19 cellular contexts compared by ENCODE assay signal in the genomic region with DNA sequence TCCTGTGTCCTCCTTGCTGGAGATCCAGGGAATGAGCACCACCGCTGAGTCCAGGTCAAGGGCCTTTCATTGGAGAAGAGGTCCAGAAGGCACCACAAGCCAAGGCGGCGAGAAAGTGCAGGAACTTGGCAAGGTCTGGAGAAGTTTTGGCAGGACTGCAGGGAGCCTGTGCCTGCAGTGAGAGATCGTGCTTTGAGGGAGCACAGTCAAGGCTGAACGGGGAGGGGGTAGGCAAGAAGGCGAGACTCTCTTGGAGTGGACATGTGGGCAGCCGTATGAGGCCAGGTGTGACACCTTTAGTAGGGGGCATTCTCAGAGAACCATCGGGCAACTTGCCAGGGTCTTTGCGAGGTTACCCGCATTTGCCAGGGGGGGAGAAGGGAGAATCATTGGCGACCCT. TPM values are rescaled to one million over a fixed set of nuclear protein-coding genes. Genes with fewer than 3 reads are reported as not detected.
DNase-seq lines count a peak whose midpoint lies in the region; ATAC-seq and TF ChIP-seq lines count a peak whose summit lies in the region.
"Had no signal": no experiment of that assay in that cellular context is flagged by ENCODE, and none has a peak within 500 bp of the region (broad histone marks: within the 10 kb centered on the region; RNA-seq: fewer than 3 reads in every experiment).

No MANE protein-coding gene starts in this region.

- H3K4me2 ChIP-seq in neuronal stem cell (ENCODE audit: insufficient read depth, low read length, poor library complexity, severe bottlenecking): no peak overlapping the region
- H3K4me2 ChIP-seq: KMS-11 had no signal

- H3K14ac ChIP-seq in neuronal stem cell (ENCODE audit: low read length): peak overlapping the region; percentile 57

- POLR2A ChIA-PET in WTC11 (lab: Charles Lee): no interaction called here

- H3K4me1 ChIP-seq in right atrium auricular region: peaks cover 0 to 66% of the 10 kb centered on the region in 2 donors
- peaks cover 12 to 13% of the 10 kb centered on the region in 2 donors for H3K4me1 ChIP-seq in neuronal stem cell (ENCODE audit: control insufficient read depth in 2 of 2, insufficient read depth in 1 of 2, low read depth in 1 of 2, low read length in 2 of 2)
- H3K4me1 ChIP-seq: SJSA1 had no signal

- H3K79me1 ChIP-seq in neuronal stem cell (ENCODE audit: low read depth, low read length): no peaks in the 10 kb centered on the region

- no peak overlapping the region for H3K4me3 Mint-ChIP-seq in WTC11
- H3K4me3 Mint-ChIP-seq: HFFc6 had no signal

- H3K9ac ChIP-seq in neuronal stem cell (ENCODE audit: low read depth, low read length, poor library complexity): no peak overlapping the region
- H3K9ac ChIP-seq: KMS-11 had no signal

- no peak overlapping the region for H2BK12ac ChIP-seq in neuronal stem cell (ENCODE audit: low read length)

- no peaks in the 10 kb centered on the region for H3K27me3 Mint-ChIP-seq in WTC11 (ENCODE audit: low read depth)

- H3K27ac Mint-ChIP-seq in WTC11: 0 out of 2 replicates have a peak overlapping the region, but pooled peaks have one; percentile 8
- H3K27ac Mint-ChIP-seq: HFFc6 had no signal

- no peak overlapping the region for H2BK120ac ChIP-seq in neuronal stem cell (ENCODE audit: low read depth, low read length)

- no peak overlapping the region for H2AFZ ChIP-seq in neuronal stem cell (ENCODE audit: low read length)

- no CpG with 5 or more reads among the region's 11 CpGs for WGBS in neuronal stem cell (ENCODE audit: extremely low coverage in 2 of 2, insufficient read length in 2 of 2, insufficient replicate concordance in 1 of 2), 2 donors

- no peak overlapping the region for H3K23ac ChIP-seq in neuronal stem cell (ENCODE audit: low read depth, low read length, poor library complexity)

- H4K91ac ChIP-seq in neuronal stem cell (ENCODE audit: low read depth, low read length, poor library complexity): peak overlapping the region; percentile 1

- H4K8ac ChIP-seq in neuronal stem cell (ENCODE audit: low read depth, low read length): no peak overlapping the region

- no peaks in the 10 kb centered on the region for H3K9me3 Mint-ChIP-seq in WTC11
- H3K9me3 Mint-ChIP-seq: HFFc6 had no signal

- DNase-seq in WTC11 (ENCODE audit: low spot score): no peak
- DNase-seq in right atrium auricular region (ENCODE audit: low spot score): peak; percentile 60
- DNase-seq in neuronal stem cell (ENCODE audit: low spot score): no peak
- DNase-seq in activated T-cell treated with anti-CD3 and anti-CD28 coated beads for 4 hours: no peak
- DNase-seq in stimulated activated CD4-positive, alpha-beta T cell treated with anti-CD3 and anti-CD28 coated beads, Interleukin-12 subunit alpha, Interleukin-12 subunit beta, amount 100 ng/mL, for 4 hours: no peak
- no peak for DNase-seq in activated naive CD4-positive, alpha-beta T cell treated with anti-CD3 and anti-CD28 coated beads, Interleukin-2, amount 50 U/mL, for 16 hours
- DNase-seq: DMS 273 treated with DMSO at 0.1 percent for 48 hours; GF-D8; HFFc6; NCI-H1048; NCI-H2107; NCI-H226; NCI-H526; NK-92 treated with Interleukin-12 subunit alpha and Interleukin-12 subunit beta, amount 100 ng/mL, for 24 hours; RPMI8226 had no signal

- H2BK5ac ChIP-seq in neuronal stem cell (ENCODE audit: low read length): peak overlapping the region; percentile 11

- no peaks in the 10 kb centered on the region for H3K36me3 Mint-ChIP-seq in WTC11

- peaks cover 43% of the 10 kb centered on the region for H3K4me1 Mint-ChIP-seq in WTC11

- no peak overlapping the region for H3K4ac ChIP-seq in neuronal stem cell (ENCODE audit: low read length)

- CTCF ChIA-PET in WTC11 (lab: Charles Lee): interaction anchor here (1.3 to 11.4 kb wide), 10 partner anchors 9 to 100 kb away, joined by 3 to 174 read pairs (median 6); partner anchors contain the start of gene LRRC10B

- ATAC-seq in WTC11: no peak
- no peak for ATAC-seq in GM21447 (IDR thresholded peaks at IDR 0.05; ENCODE audit: unreplicated experiment)

- H3K36me3 ChIP-seq in right atrium auricular region (no peaks in the 10 kb centered on the region), neuronal stem cell (replicated peaks in 1 of 2; ENCODE audit: control insufficient read depth in 2 of 2, insufficient read depth in 2 of 2, low read length in 2 of 2) (no peaks in the 10 kb centered on the region)
- H3K36me3 ChIP-seq: SJSA1 had no signal

- H2BK15ac ChIP-seq in neuronal stem cell (ENCODE audit: low read length): peak overlapping the region; percentile 43

- H3K27ac ChIP-seq in C4-2B: peak overlapping the region; percentile 63
- no peak overlapping the region for H3K27ac ChIP-seq in right atrium auricular region
- H3K27ac ChIP-seq in neuronal stem cell (replicated peaks; ENCODE audit: low read length): no peak overlapping the region
- H3K27ac ChIP-seq: KMS-11, SJSA1 had no signal

- no peak overlapping the region for H2AK5ac ChIP-seq in neuronal stem cell (ENCODE audit: low read depth, low read length)

- H3K18ac ChIP-seq in neuronal stem cell (ENCODE audit: low read length): peak overlapping the region; percentile 65

- H3K27me3 ChIP-seq in right atrium auricular region: no peaks in the 10 kb centered on the region
- peaks cover 0 to 14% (median 0%) of the 10 kb centered on the region in 3 experiments for H3K27me3 ChIP-seq in neuronal stem cell (ENCODE audit: control insufficient read depth in 3 of 3, insufficient read depth in 3 of 3, low read depth in 1 of 3, low read length in 3 of 3)

- TF ChIP-seq CTCF in C4-2B (conservative IDR thresholded peaks at IDR 0.05): no peak
- TF ChIP-seq CTCF in WTC11 (IDR thresholded peaks at IDR 0.05): no peak
- no peak for TF ChIP-seq CTCF in right atrium auricular region (IDR thresholded peaks at IDR 0.05)

- no peaks in the 10 kb centered on the region for H3K9me3 ChIP-seq in right atrium auricular region
- H3K9me3 ChIP-seq in neuronal stem cell (replicated peaks in 1 of 2; ENCODE audit: control insufficient read depth in 2 of 2, insufficient read depth in 1 of 2, low read depth in 1 of 2, low read length in 2 of 2): peaks cover 0 to 3% of the 10 kb centered on the region in 2 donors

- no peak overlapping the region for H3K4me3 ChIP-seq in right atrium auricular region
- H3K4me3 ChIP-seq in neuronal stem cell (ENCODE audit: low read length in 2 of 2): no peak overlapping the region
- H3K4me3 ChIP-seq: SJSA1 had no signal

TF ChIP-seq in WTC11, 78 proteins besides CTCF, POLR2A, EP300 and RAD21 (continues in another document):
- TF ChIP-seq, protein P1, sequence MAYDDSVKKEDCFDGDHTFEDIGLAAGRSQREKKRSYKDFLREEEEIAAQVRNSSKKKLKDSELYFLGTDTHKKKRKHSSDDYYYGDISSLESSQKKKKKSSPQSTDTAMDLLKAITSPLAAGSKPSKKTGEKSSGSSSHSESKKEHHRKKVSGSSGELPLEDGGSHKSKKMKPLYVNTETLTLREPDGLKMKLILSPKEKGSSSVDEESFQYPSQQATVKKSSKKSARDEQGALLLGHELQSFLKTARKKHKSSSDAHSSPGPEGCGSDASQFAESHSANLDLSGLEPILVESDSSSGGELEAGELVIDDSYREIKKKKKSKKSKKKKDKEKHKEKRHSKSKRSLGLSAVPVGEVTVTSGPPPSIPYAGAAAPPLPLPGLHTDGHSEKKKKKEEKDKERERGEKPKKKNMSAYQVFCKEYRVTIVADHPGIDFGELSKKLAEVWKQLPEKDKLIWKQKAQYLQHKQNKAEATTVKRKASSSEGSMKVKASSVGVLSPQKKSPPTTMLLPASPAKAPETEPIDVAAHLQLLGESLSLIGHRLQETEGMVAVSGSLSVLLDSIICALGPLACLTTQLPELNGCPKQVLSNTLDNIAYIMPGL (CRISPR knock-in tag; IDR thresholded peaks at IDR 0.05): no peak
- TF ChIP-seq NFATC4 (CRISPR knock-in tag; IDR thresholded peaks at IDR 0.05) (no peak), SOX15 (CRISPR knock-in tag; IDR thresholded peaks at IDR 0.05) (no peak), NR1H2 (CRISPR knock-in tag; IDR thresholded peaks at IDR 0.05) (no peak), E2F4 (CRISPR knock-in tag; IDR thresholded peaks at IDR 0.05; ENCODE audit: borderline replicate concordance, low read depth) (no peak), SMAD4 (CRISPR knock-in tag; IDR thresholded peaks at IDR 0.05) (no peak), ZBTB21 (CRISPR knock-in tag; IDR thresholded peaks at IDR 0.05; ENCODE audit: borderline replicate concordance) (no peak), MLX (CRISPR knock-in tag; IDR thresholded peaks at IDR 0.05) (no peak), PRRX2 (CRISPR knock-in tag; IDR thresholded peaks at IDR 0.05) (no peak), ZNF232 (CRISPR knock-in tag; IDR thresholded peaks at IDR 0.05) (no peak)
- TF ChIP-seq, protein P2, sequence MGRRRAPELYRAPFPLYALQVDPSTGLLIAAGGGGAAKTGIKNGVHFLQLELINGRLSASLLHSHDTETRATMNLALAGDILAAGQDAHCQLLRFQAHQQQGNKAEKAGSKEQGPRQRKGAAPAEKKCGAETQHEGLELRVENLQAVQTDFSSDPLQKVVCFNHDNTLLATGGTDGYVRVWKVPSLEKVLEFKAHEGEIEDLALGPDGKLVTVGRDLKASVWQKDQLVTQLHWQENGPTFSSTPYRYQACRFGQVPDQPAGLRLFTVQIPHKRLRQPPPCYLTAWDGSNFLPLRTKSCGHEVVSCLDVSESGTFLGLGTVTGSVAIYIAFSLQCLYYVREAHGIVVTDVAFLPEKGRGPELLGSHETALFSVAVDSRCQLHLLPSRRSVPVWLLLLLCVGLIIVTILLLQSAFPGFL (CRISPR knock-in tag; IDR thresholded peaks at IDR 0.05; ENCODE audit: borderline replicate concordance): no peak

RNA-seq across cellular contexts. Expression of gene LRRC10B, which starts 30.5 kb away (rescaled TPM):
- total RNA-seq in WTC11 (2021) (1.1 to 1.5 TPM (median 1.3 TPM) in 3 replicates), right atrium auricular region (1 to 10 TPM in 1 of 2 donors, under 1 TPM in 1; 0.37 to 1.1 TPM)
- polyA plus RNA-seq in neuronal stem cell (2013, experiment 1 of 2): 1.5 TPM
- 1.4 TPM for polyA plus RNA-seq in neuronal stem cell (2013, experiment 2 of 2)
- total RNA-seq: HFFc6, SJSA1 had no signal

RNA-seq across cellular contexts. Expression of gene SYT7, which starts 41.9 kb away (rescaled TPM):
- total RNA-seq in WTC11 (2021): 12.5 to 18.9 TPM (median 18.2 TPM) in 3 replicates
- 10 to 100 TPM; 19.2 to 23.6 TPM for total RNA-seq in right atrium auricular region
- polyA plus RNA-seq in neuronal stem cell (2013, experiment 1 of 2): 2.5 TPM
- polyA plus RNA-seq in neuronal stem cell (2013, experiment 2 of 2): 2.3 TPM
- total RNA-seq: SJSA1 had no signal
